ENCODE assay signal across 25 cellular contexts in genomic region chr20:17172826-17173420, GRCh38. TPM values are rescaled to one million over a fixed set of nuclear protein-coding genes. Genes with fewer than 3 reads are reported as not detected.
A peak's percentile ranks its signal among the peaks of the same experiment; 100 is the strongest.
DNase-seq lines count a peak whose midpoint lies in the region; ATAC-seq and TF ChIP-seq lines count a peak whose summit lies in the region.
"Had no signal": no experiment of that assay in that cellular context is flagged by ENCODE, and none has a peak within 500 bp of the region (broad histone marks: within the 10 kb centered on the region; RNA-seq: fewer than 3 reads in every experiment).

No MANE protein-coding gene starts in this region.

- H3K4me2 ChIP-seq in GM23248 (ENCODE audit: unreplicated experiment), result no peak overlapping the region
- H3K4me2 ChIP-seq in mesendoderm (ENCODE audit: low read length), result no peak overlapping the region
- H3K4me2 ChIP-seq: GM23338 had no signal

- no peak overlapping the region for H3K4ac ChIP-seq in mesendoderm (ENCODE audit: low read depth, low read length)

- H3K56ac ChIP-seq in mesendoderm (ENCODE audit: low read length), result no peak overlapping the region

- no peaks in the 10 kb centered on the region for H3K36me3 ChIP-seq in GM23248 (ENCODE audit: low read depth)
- no peaks in the 10 kb centered on the region for H3K36me3 ChIP-seq in SJCRH30
- H3K36me3 ChIP-seq in mesendoderm (ENCODE audit: control insufficient read depth, insufficient read depth, low read length), result no peaks in the 10 kb centered on the region
- H3K36me3 ChIP-seq in ovary, result no peaks in the 10 kb centered on the region
- H3K36me3 ChIP-seq: BE2C, HAP-1 had no signal

- no peaks in the 10 kb centered on the region for H3K79me1 ChIP-seq in mesendoderm (ENCODE audit: low read length)

- H2BK5ac ChIP-seq in mesendoderm (ENCODE audit: low read length), result no peak overlapping the region

- no peak for TF ChIP-seq CTCF in ovary (IDR thresholded peaks at IDR 0.05)

- H2BK120ac ChIP-seq in mesendoderm (ENCODE audit: low read depth, low read length), result no peak overlapping the region

- ATAC-seq in GM19324 (IDR thresholded peaks at IDR 0.05; ENCODE audit: low FRiP score, unreplicated experiment), result no peak
- ATAC-seq: GM23338, Right ventricle myocardium inferior, T-helper 17 cell had no signal

- H3K27ac ChIP-seq in GM23248 (no peak overlapping the region), SJCRH30 (peak overlapping the region; percentile 37; the same call in 1 of the 2 replicates), mesendoderm (ENCODE audit: low read depth, low read length) (no peak overlapping the region), ovary (no peak overlapping the region)

- no peak overlapping the region for H3K23ac ChIP-seq in mesendoderm (ENCODE audit: low read length)

- H3F3A ChIP-seq in GM23248 (ENCODE audit: insufficient read depth), result no peaks in the 10 kb centered on the region

- H3K9ac ChIP-seq in GM23248 (no peak overlapping the region), mesendoderm (ENCODE audit: low read length) (no peak overlapping the region)

- intact Hi-C loops in ovary (cut with DNase I), result no loop called here

- H3K4me1 ChIP-seq in GM23248 (ENCODE audit: insufficient read depth) (no peaks in the 10 kb centered on the region), SJCRH30 (peaks cover 23% of the 10 kb centered on the region), mesendoderm (ENCODE audit: control insufficient read depth, low read depth, low read length) (no peaks in the 10 kb centered on the region), ovary (ENCODE audit: insufficient read depth) (peaks cover 13% of the 10 kb centered on the region)
- H3K4me1 ChIP-seq: BE2C, HAP-1 had no signal

- no peak for TF ChIP-seq EP300 in ovary (IDR thresholded peaks at IDR 0.05)

- H2AFZ ChIP-seq in GM23248, result no peak overlapping the region
- H2AFZ ChIP-seq: GM23338 had no signal

- no peak overlapping the region for H4K5ac ChIP-seq in mesendoderm (ENCODE audit: low read length)

- no peaks in the 10 kb centered on the region for H3K9me2 ChIP-seq in GM23248 (ENCODE audit: insufficient read depth)

- no peak overlapping the region for H3K18ac ChIP-seq in mesendoderm (ENCODE audit: low read length)

- no peaks in the 10 kb centered on the region for H3K27me3 ChIP-seq in GM23248 (replicated peaks; ENCODE audit: insufficient read depth)
- H3K27me3 ChIP-seq in SJCRH30, result no peaks in the 10 kb centered on the region
- H3K27me3 ChIP-seq in mesendoderm (ENCODE audit: insufficient read depth, low read length, poor library complexity), result no peaks in the 10 kb centered on the region
- no peaks in the 10 kb centered on the region for H3K27me3 ChIP-seq in ovary
- H3K27me3 ChIP-seq: BE2C had no signal

- WGBS in GM23248 (ENCODE audit: low coverage in 1 of 2, low lambda C conversion rate in 2 of 2, missing lambda C conversion rate in 2 of 2), 2 experiments, result 9% methylated on average over 5 of the region's 5 CpGs
- no CpG with 5 or more reads among the region's 5 CpGs for WGBS in mesendoderm (ENCODE audit: extremely low coverage, insufficient coverage, low lambda C conversion rate)
- WGBS in ovary, 3 donors, result 43 to 53% (median 50%) methylated on average over 5 of the region's 5 CpGs

- TF ChIP-seq POLR2A in ovary (IDR thresholded peaks at IDR 0.05), result no peak

- H3K4me3 ChIP-seq in GM23248, result no peak overlapping the region
- no peak overlapping the region for H3K4me3 ChIP-seq in SJCRH30
- no peak overlapping the region for H3K4me3 ChIP-seq in mesendoderm (ENCODE audit: low read length)
- no peak overlapping the region for H3K4me3 ChIP-seq in ovary
- H3K4me3 ChIP-seq: GM23338, HAP-1 had no signal

- DNase-seq in NCI-H2171 treated with DMSO at 0.1 percent for 48 hours (lab: John Stamatoyannopoulos, UW) (peak; percentile 17), NCI-H2171 (lab: John Stamatoyannopoulos, UW) (no peak), GM23248 (peak; percentile 1), SJCRH30 (no peak), mesendoderm (peak; percentile 10), T-helper 9 cell (no peak), ovary (no peak)
- DNase-seq: 8988T, BE2C, DMS 273 treated with DMSO at 0.1 percent for 48 hours, KG1, NCI-H1105, NCI-H146, NCI-H2081 treated with DMSO at 0.1 percent for 48 hours, NCI-H2227 treated with DMSO at 0.1 percent for 48 hours, NCI-H510A treated with DMSO at 0.1 percent for 48 hours, OCI-M1, SW 1271, T-helper 17 cell had no signal

- H3K9me3 ChIP-seq in GM23248 (ENCODE audit: low read depth) (no peaks in the 10 kb centered on the region), SJCRH30 (replicated peaks) (no peaks in the 10 kb centered on the region), ovary (no peaks in the 10 kb centered on the region)
- H3K9me3 ChIP-seq: BE2C, HAP-1 had no signal

- H2AK5ac ChIP-seq in mesendoderm (ENCODE audit: low read length), result no peak overlapping the region

- no peak overlapping the region for H4K8ac ChIP-seq in mesendoderm (ENCODE audit: low read depth, low read length)

- in situ Hi-C loops in GM23248 (cut with MboI), result no loop called here

- H2BK15ac ChIP-seq in mesendoderm (replicated peaks; ENCODE audit: low read depth), result no peak overlapping the region

- H4K20me1 ChIP-seq in GM23248 (ENCODE audit: insufficient read depth), result no peaks in the 10 kb centered on the region

- H3K79me2 ChIP-seq in GM23248 (ENCODE audit: insufficient read depth) (no peaks in the 10 kb centered on the region), mesendoderm (ENCODE audit: control insufficient read depth, insufficient read depth, low read length) (no peaks in the 10 kb centered on the region)

RNA-seq across cellular contexts. Expression of gene PCSK2, which starts 53.9 kb away (rescaled TPM):
- total RNA-seq in GM23248 (2014; rRNA removed; shearing (Covaris generic)), result not detected in 2 replicates
- not detected in 2 replicates for polyA plus RNA-seq in GM23248 (2016; fragmentation: Nextera tagmentation; extraction: Ambion mirVana)
- total RNA-seq in SJCRH30 (2014; rRNA removed; shearing (Covaris generic)), result 0.08 TPM in 1 of 2 replicates, not detected in the other
- polyA plus RNA-seq in mesendoderm (2013, experiment 1 of 2), result 0.20 TPM
- polyA plus RNA-seq in mesendoderm (2013, experiment 2 of 2), result 0.27 TPM
- total RNA-seq in ovary, result 10 to 100 TPM in 4 of 7 donors, 1 to 10 TPM in 3; 3.0 to 27.8 (median 11.1) TPM
- 1 to 10 TPM; 5.4 to 6.7 TPM for polyA plus RNA-seq in ovary
- total RNA-seq: G401, HT1080, T-helper 17 cell had no signal

Comparison
In these comparisons a context has a peak if more than half of its experiments do, and no peak if none do; other contexts are left out.
1. DNase-seq: peak in NCI-H2171 treated with DMSO at 0.1 percent for 48 hours (single experiment), GM23248 (single experiment) and mesendoderm (single experiment); none in NCI-H2171 (single experiment), SJCRH30 (0 of 2), T-helper 9 cell (single experiment) and ovary (0 of 5).